In genomic region chr11:130581631-130582030, GRCh38 we compare ENCODE assay signal across 15 cellular contexts.
DNase-seq lines count a peak whose midpoint lies in the region; ATAC-seq and TF ChIP-seq lines count a peak whose summit lies in the region.
"Had no signal": no experiment of that assay in that cellular context is flagged by ENCODE, and none has a peak within 500 bp of the region (broad histone marks: within the 10 kb centered on the region; RNA-seq: fewer than 3 reads in every experiment).

No MANE protein-coding gene starts in this region.

- H4K20me1 ChIP-seq in PC-9 (ENCODE audit: insufficient read depth) (no peaks in the 10 kb centered on the region), osteoblast (ENCODE audit: insufficient read depth, low read length) (no peaks in the 10 kb centered on the region), GM23338 (replicated peaks; ENCODE audit: insufficient read depth) (no peaks in the 10 kb centered on the region)

- H3F3A ChIP-seq in PC-9 (ENCODE audit: insufficient read depth, low read depth) (peaks cover 15% of the 10 kb centered on the region), GM23338 (replicated peaks; ENCODE audit: low read depth) (no peaks in the 10 kb centered on the region)

- DNase-seq in AG10803 (ENCODE audit: low read depth), result peak; percentile 59
- DNase-seq in PC-9, result no peak
- no peak for DNase-seq in esophagus muscularis mucosa (ENCODE audit: extremely low spot score)
- no peak for DNase-seq in osteoblast (ENCODE audit: insufficient read length, low spot score, missing footprints)
- DNase-seq in GM19238 (ENCODE audit: insufficient read length, low spot score), result no peak
- DNase-seq in AG08396 (ENCODE audit: low spot score), result no peak
- no peak for DNase-seq in GM23338 (ENCODE audit: low spot score)
- DNase-seq in COLO668 (lab: John Stamatoyannopoulos, UW; ENCODE audit: unreplicated experiment), result no peak
- DNase-seq: activated CD8-positive, alpha-beta memory T cell treated with anti-CD3 and anti-CD28 coated beads, Interleukin-2, amount 50 U/mL, for 48 hours; activated naive CD4-positive, alpha-beta T cell treated with anti-CD3 and anti-CD28 coated beads, Interleukin-2, amount 50 U/mL, for 16 hours; cerebellar nuclear complex; MV-4-11; pancreas; substantia nigra had no signal

- POLR2A ChIA-PET in PC-9 (lab: Charles Lee; ENCODE audit: unreplicated experiment), result no interaction called here

- intact Hi-C loops in PC-9 (cut with micrococcal nuclease; ENCODE audit: unreplicated experiment) (loop anchor here (10.0 kb wide), 1 partner anchor 147 kb away; no protein-coding TSS in a partner anchor), esophagus muscularis mucosa (cut with DNase I) (no loop called here)

- no peak overlapping the region for H2AFZ ChIP-seq in PC-9
- peak overlapping the region; percentile 68 for H2AFZ ChIP-seq in osteoblast (ENCODE audit: low read length)
- H2AFZ ChIP-seq in GM23338, result no peak overlapping the region

- no peak overlapping the region for H3K27ac Mint-ChIP-seq in GM23338
- H3K27ac Mint-ChIP-seq: memory B cell had no signal

- TF ChIP-seq CTCF in AG10803 (conservative IDR thresholded peaks at IDR 0.05; ENCODE audit: low read length), result no peak
- no peak for TF ChIP-seq CTCF in PC-9 (conservative IDR thresholded peaks at IDR 0.05)
- no peak for TF ChIP-seq CTCF in esophagus muscularis mucosa (IDR thresholded peaks at IDR 0.05)
- no peak for TF ChIP-seq CTCF in osteoblast (IDR thresholded peaks at IDR 0.05; ENCODE audit: extremely low read depth, low read depth, low read length)
- no peak for TF ChIP-seq CTCF in GM23338 (conservative IDR thresholded peaks at IDR 0.05; ENCODE audit: low read depth in 2 of 2)

- no peak for TF ChIP-seq POLR2A in esophagus muscularis mucosa (IDR thresholded peaks at IDR 0.05; ENCODE audit: low read depth)

- no TSS peak for BruUV-seq in PC-9 (replicated peaks; lab: Mats Ljungman, UMichigan)

- H3K27me3 ChIP-seq in PC-9 (ENCODE audit: insufficient read depth, low read depth) (no peaks in the 10 kb centered on the region), esophagus muscularis mucosa (no peaks in the 10 kb centered on the region), osteoblast (ENCODE audit: insufficient read depth, low read length) (no peaks in the 10 kb centered on the region), GM23338 (ENCODE audit: insufficient read depth) (no peaks in the 10 kb centered on the region)
- H3K27me3 ChIP-seq: pancreas had no signal

- H3K9me3 Mint-ChIP-seq in GM23338, result no peaks in the 10 kb centered on the region

- H3K79me2 ChIP-seq in PC-9 (ENCODE audit: low read depth), result no peaks in the 10 kb centered on the region
- no peaks in the 10 kb centered on the region for H3K79me2 ChIP-seq in osteoblast (ENCODE audit: insufficient read depth, low read length)
- no peaks in the 10 kb centered on the region for H3K79me2 ChIP-seq in GM23338 (replicated peaks; ENCODE audit: insufficient read depth)

- no peak for ATAC-seq in GM23338

- H3K9me3 ChIP-seq in PC-9 (ENCODE audit: insufficient read depth, low read depth) (0 out of 2 replicates have a peak, but pooled peaks cover 4% of the 10 kb centered on the region), esophagus muscularis mucosa (no peaks in the 10 kb centered on the region), osteoblast (ENCODE audit: low read depth, low read length) (no peaks in the 10 kb centered on the region)
- H3K9me3 ChIP-seq: pancreas had no signal

- H3K4me3 ChIP-seq in AG10803 (ENCODE audit: low read length) (no peak overlapping the region), PC-9 (no peak overlapping the region), esophagus muscularis mucosa (no peak overlapping the region), osteoblast (ENCODE audit: insufficient read depth, low read length) (no peak overlapping the region), GM23338 (no peak overlapping the region)
- H3K4me3 ChIP-seq: pancreas had no signal

- peaks cover 4% of the 10 kb centered on the region for H3K27me3 Mint-ChIP-seq in GM23338 (ENCODE audit: insufficient read depth, low read depth, poor library complexity)

- no peaks in the 10 kb centered on the region for H3K36me3 Mint-ChIP-seq in GM23338 (ENCODE audit: low read depth)
- H3K36me3 Mint-ChIP-seq: memory B cell had no signal

- WGBS in esophagus muscularis mucosa, result 51% methylated on average over 2 of the region's 2 CpGs

- H3K9me2 ChIP-seq in PC-9 (ENCODE audit: insufficient read depth), result no peaks in the 10 kb centered on the region
- H3K9me2 ChIP-seq in GM23338 (ENCODE audit: insufficient read depth), result peaks cover 23% of the 10 kb centered on the region; the same call in 1 of the 2 replicates

- H3K4me1 Mint-ChIP-seq in GM23338, result peaks cover 27% of the 10 kb centered on the region
- H3K4me1 Mint-ChIP-seq: memory B cell had no signal

- peak overlapping the region; percentile 82 for H3K27ac ChIP-seq in PC-9
- peak overlapping the region; percentile 58 to 76 (median 64) for H3K27ac ChIP-seq in esophagus muscularis mucosa (replicated peaks in 1 of 4)
- peak overlapping the region; percentile 89 for H3K27ac ChIP-seq in osteoblast (ENCODE audit: low read depth, low read length)
- H3K27ac ChIP-seq in GM23338 (ENCODE audit: low read depth), result no peak overlapping the region
- H3K27ac ChIP-seq: pancreas had no signal

- peak overlapping the region; percentile 41; the same call in 1 of the 2 replicates for H3K4me2 ChIP-seq in PC-9
- H3K4me2 ChIP-seq in osteoblast (ENCODE audit: insufficient read depth, low read length), result peak overlapping the region; percentile 39
- no peak overlapping the region for H3K4me2 ChIP-seq in GM23338

- CTCF ChIA-PET in PC-9 (lab: Charles Lee), result no interaction called here

- H3K4me3 Mint-ChIP-seq in GM23338, result no peak overlapping the region
- H3K4me3 Mint-ChIP-seq: memory B cell had no signal

- H3K4me1 ChIP-seq in PC-9 (replicated peaks; ENCODE audit: insufficient read depth) (peaks cover 18% of the 10 kb centered on the region), esophagus muscularis mucosa (peaks cover 21 to 34% (median 30%) of the 10 kb centered on the region in 4 donors), osteoblast (ENCODE audit: insufficient read depth, low read length) (peaks cover 34% of the 10 kb centered on the region), GM23338 (ENCODE audit: insufficient read depth) (peaks cover 9% of the 10 kb centered on the region)
- H3K4me1 ChIP-seq: pancreas had no signal

- no peaks in the 10 kb centered on the region for H3K36me3 ChIP-seq in PC-9 (ENCODE audit: low read depth)
- no peaks in the 10 kb centered on the region for H3K36me3 ChIP-seq in esophagus muscularis mucosa
- no peaks in the 10 kb centered on the region for H3K36me3 ChIP-seq in osteoblast (ENCODE audit: insufficient read depth, low read length)
- peaks cover 4% of the 10 kb centered on the region; the same call in 1 of the 2 replicates for H3K36me3 ChIP-seq in GM23338 (ENCODE audit: insufficient read depth)
- H3K36me3 ChIP-seq: pancreas had no signal

- TF ChIP-seq EP300 in esophagus muscularis mucosa (IDR thresholded peaks at IDR 0.05), result no peak

TF ChIP-seq in GM23338, 12 proteins besides CTCF, POLR2A, EP300 and RAD21:
- TF ChIP-seq REST (IDR thresholded peaks at IDR 0.05; ENCODE audit: unreplicated experiment) (no peak), CREB1 (CRISPR knock-in tag; IDR thresholded peaks at IDR 0.05; ENCODE audit: low read depth) (no peak), EZH2phosphoT487 (IDR thresholded peaks at IDR 0.05; ENCODE audit: unreplicated experiment) (no peak), STAT1 (IDR thresholded peaks at IDR 0.05; ENCODE audit: unreplicated experiment) (no peak), JUNB (IDR thresholded peaks at IDR 0.05; ENCODE audit: unreplicated experiment) (no peak), ETS1 (IDR thresholded peaks at IDR 0.05) (no peak)
